ENCODE assay signal across 21 cellular contexts in genomic region chr2:7517851-7518250, GRCh38.
DNase-seq lines count a peak whose midpoint lies in the region; ATAC-seq and TF ChIP-seq lines count a peak whose summit lies in the region.
"Had no signal": no experiment of that assay in that cellular context is flagged by ENCODE, and none has a peak within 500 bp of the region (broad histone marks: within the 10 kb centered on the region; RNA-seq: fewer than 3 reads in every experiment).

No MANE protein-coding gene starts in this region.

- H3K4me3 ChIP-seq in lower lobe of right lung = no peak overlapping the region
- H3K4me3 ChIP-seq: esophagus squamous epithelium, heart right ventricle, SK-N-MC, transverse colon had no signal

- peaks cover 62% of the 10 kb centered on the region for H3K4me1 Mint-ChIP-seq in activated T-cell treated with anti-CD3 and anti-CD28 coated beads, Interleukin-2, amount 50 U/mL, for 24 hours (ENCODE audit: low read depth)
- peaks cover 67% of the 10 kb centered on the region for H3K4me1 Mint-ChIP-seq in activated T-helper 1 cell treated with anti-CD3 and anti-CD28 coated beads, Interleukin-12 subunit alpha, Interleukin-12 subunit beta, Interleukin-2, Interleukin-4 antibody, amounts not matched to agents 30 ng/mL and 10 ng/mL and 1 ng/mL, durations not matched to agents 14 hours and 24 hours and 36 hours (ENCODE audit: low read depth)
- peaks cover 67% of the 10 kb centered on the region for H3K4me1 Mint-ChIP-seq in stimulated activated effector memory CD8-positive, alpha-beta T cell treated with anti-CD3 and anti-CD28 coated beads, Interleukin-12 subunit alpha, Interleukin-12 subunit beta, amount 100 ng/mL, for 72 hours
- H3K4me1 Mint-ChIP-seq: nephron progenitor cell had no signal

- no peak for TF ChIP-seq CTCF in lower lobe of right lung (IDR thresholded peaks at IDR 0.05)

- no peak overlapping the region for H3K27ac ChIP-seq in lower lobe of right lung
- H3K27ac ChIP-seq: esophagus squamous epithelium, heart right ventricle, SK-N-MC, transverse colon had no signal

- intact Hi-C loops in activated T-helper 1 cell treated with anti-CD3 and anti-CD28 coated beads, Interleukin-12 subunit alpha, Interleukin-12 subunit beta, Interleukin-2, Interleukin-4 antibody, amounts not matched to agents 30 ng/mL and 10 ng/mL and 1 ng/mL, durations not matched to agents 14 hours and 24 hours and 36 hours (cut with micrococcal nuclease) = loop anchor here (2.0 to 5.0 kb wide), 2 partner anchors 87 to 1164 kb away; partner anchors contain the start of gene ID2
- intact Hi-C loops in lower lobe of right lung (cut with DNase I) = no loop called here

- no peaks in the 10 kb centered on the region for H3K27me3 ChIP-seq in lower lobe of right lung (ENCODE audit: low read depth)
- H3K27me3 ChIP-seq: BE2C, esophagus squamous epithelium, transverse colon had no signal

- no peaks in the 10 kb centered on the region for H3K36me3 Mint-ChIP-seq in activated T-cell treated with anti-CD3 and anti-CD28 coated beads, Interleukin-2, amount 50 U/mL, for 24 hours (ENCODE audit: low read depth)
- H3K36me3 Mint-ChIP-seq in activated T-helper 1 cell treated with anti-CD3 and anti-CD28 coated beads, Interleukin-12 subunit alpha, Interleukin-12 subunit beta, Interleukin-2, Interleukin-4 antibody, amounts not matched to agents 30 ng/mL and 10 ng/mL and 1 ng/mL, durations not matched to agents 14 hours and 24 hours and 36 hours (ENCODE audit: low read depth) = peaks cover 12% of the 10 kb centered on the region
- H3K36me3 Mint-ChIP-seq in stimulated activated effector memory CD8-positive, alpha-beta T cell treated with anti-CD3 and anti-CD28 coated beads, Interleukin-12 subunit alpha, Interleukin-12 subunit beta, amount 100 ng/mL, for 72 hours = no peaks in the 10 kb centered on the region
- H3K36me3 Mint-ChIP-seq: WTC11 had no signal

- H3K9me3 ChIP-seq in lower lobe of right lung = no peaks in the 10 kb centered on the region
- H3K9me3 ChIP-seq: BE2C, esophagus squamous epithelium, heart right ventricle, transverse colon had no signal

- H3K9me3 Mint-ChIP-seq in activated T-cell treated with anti-CD3 and anti-CD28 coated beads, Interleukin-2, amount 50 U/mL, for 24 hours = no peaks in the 10 kb centered on the region
- peaks cover 6% of the 10 kb centered on the region for H3K9me3 Mint-ChIP-seq in activated T-helper 1 cell treated with anti-CD3 and anti-CD28 coated beads, Interleukin-12 subunit alpha, Interleukin-12 subunit beta, Interleukin-2, Interleukin-4 antibody, amounts not matched to agents 30 ng/mL and 10 ng/mL and 1 ng/mL, durations not matched to agents 14 hours and 24 hours and 36 hours
- H3K9me3 Mint-ChIP-seq in stimulated activated effector memory CD8-positive, alpha-beta T cell treated with anti-CD3 and anti-CD28 coated beads, Interleukin-12 subunit alpha, Interleukin-12 subunit beta, amount 100 ng/mL, for 72 hours = peaks cover 3% of the 10 kb centered on the region
- H3K9me3 Mint-ChIP-seq: nephron progenitor cell, WTC11 had no signal

- peak overlapping the region; percentile 70 for H3K27ac Mint-ChIP-seq in activated T-cell treated with anti-CD3 and anti-CD28 coated beads, Interleukin-2, amount 50 U/mL, for 24 hours
- peak overlapping the region; percentile 83 for H3K27ac Mint-ChIP-seq in activated T-helper 1 cell treated with anti-CD3 and anti-CD28 coated beads, Interleukin-12 subunit alpha, Interleukin-12 subunit beta, Interleukin-2, Interleukin-4 antibody, amounts not matched to agents 30 ng/mL and 10 ng/mL and 1 ng/mL, durations not matched to agents 14 hours and 24 hours and 36 hours
- H3K27ac Mint-ChIP-seq in stimulated activated effector memory CD8-positive, alpha-beta T cell treated with anti-CD3 and anti-CD28 coated beads, Interleukin-12 subunit alpha, Interleukin-12 subunit beta, amount 100 ng/mL, for 72 hours = peak overlapping the region; percentile 85
- H3K27ac Mint-ChIP-seq: nephron progenitor cell, WTC11 had no signal

- H3K36me3 ChIP-seq in lower lobe of right lung = no peaks in the 10 kb centered on the region
- H3K36me3 ChIP-seq: BE2C, esophagus squamous epithelium, heart right ventricle, transverse colon had no signal

- no peak overlapping the region for H3K4me3 Mint-ChIP-seq in activated T-cell treated with anti-CD3 and anti-CD28 coated beads, Interleukin-2, amount 50 U/mL, for 24 hours
- no peak overlapping the region for H3K4me3 Mint-ChIP-seq in activated T-helper 1 cell treated with anti-CD3 and anti-CD28 coated beads, Interleukin-12 subunit alpha, Interleukin-12 subunit beta, Interleukin-2, Interleukin-4 antibody, amounts not matched to agents 30 ng/mL and 10 ng/mL and 1 ng/mL, durations not matched to agents 14 hours and 24 hours and 36 hours
- peak overlapping the region; percentile 58 for H3K4me3 Mint-ChIP-seq in stimulated activated effector memory CD8-positive, alpha-beta T cell treated with anti-CD3 and anti-CD28 coated beads, Interleukin-12 subunit alpha, Interleukin-12 subunit beta, amount 100 ng/mL, for 72 hours
- H3K4me3 Mint-ChIP-seq: nephron progenitor cell, WTC11 had no signal

- H3K4me1 ChIP-seq in lower lobe of right lung = no peaks in the 10 kb centered on the region
- H3K4me1 ChIP-seq: esophagus squamous epithelium had no signal

- no peak for ATAC-seq in stimulated activated effector memory CD8-positive, alpha-beta T cell treated with anti-CD3 and anti-CD28 coated beads, Interleukin-12 subunit alpha, Interleukin-12 subunit beta, amount 100 ng/mL, for 72 hours
- no peak for ATAC-seq in lower lobe of right lung
- ATAC-seq in HG03097 (IDR thresholded peaks at IDR 0.05; ENCODE audit: low FRiP score, unreplicated experiment) = no peak
- ATAC-seq: WTC11 had no signal

- H3K27me3 Mint-ChIP-seq in activated T-cell treated with anti-CD3 and anti-CD28 coated beads, Interleukin-2, amount 50 U/mL, for 24 hours = no peaks in the 10 kb centered on the region
- no peaks in the 10 kb centered on the region for H3K27me3 Mint-ChIP-seq in activated T-helper 1 cell treated with anti-CD3 and anti-CD28 coated beads, Interleukin-12 subunit alpha, Interleukin-12 subunit beta, Interleukin-2, Interleukin-4 antibody, amounts not matched to agents 30 ng/mL and 10 ng/mL and 1 ng/mL, durations not matched to agents 14 hours and 24 hours and 36 hours (ENCODE audit: insufficient read depth)

- no peak for DNase-seq in activated T-cell treated with anti-CD3 and anti-CD28 coated beads, Interleukin-2, amount 50 U/mL, for 24 hours
- DNase-seq in activated T-cell treated with anti-CD3 and anti-CD28 coated beads, Interleukin-2, amount 50 U/mL, for 48 hours = no peak
- DNase-seq in NOMO-1 treated with DMSO at 0.1 percent for 48 hours (lab: John Stamatoyannopoulos, UW; ENCODE audit: unreplicated experiment) = peak; percentile 55
- DNase-seq in activated T-helper 1 cell treated with anti-CD3 and anti-CD28 coated beads, Interleukin-12 subunit alpha, Interleukin-12 subunit beta, Interleukin-2, Interleukin-4 antibody, amounts not matched to agents 30 ng/mL and 10 ng/mL and 1 ng/mL, durations not matched to agents 14 hours and 24 hours and 36 hours (ENCODE audit: low spot score) = no peak
- DNase-seq in stimulated activated effector memory CD8-positive, alpha-beta T cell treated with anti-CD3 and anti-CD28 coated beads, Interleukin-12 subunit alpha, Interleukin-12 subunit beta, amount 100 ng/mL, for 72 hours (ENCODE audit: low spot score in 2 of 2) = no peak
- DNase-seq in lower lobe of right lung = no peak
- DNase-seq: ACHN, dermis blood vessel endothelial cell, esophagus squamous epithelium, heart right ventricle, IMR-90, NCI-H1092, NCI-H187 treated with DMSO at 0.1 percent for 48 hours, NCI-H2227 treated with DMSO at 0.1 percent for 48 hours, NCI-H69, nephron progenitor cell, transverse colon had no signal
